Comparison of ENCODE assay signal across 8 cellular contexts in the genomic region with DNA sequence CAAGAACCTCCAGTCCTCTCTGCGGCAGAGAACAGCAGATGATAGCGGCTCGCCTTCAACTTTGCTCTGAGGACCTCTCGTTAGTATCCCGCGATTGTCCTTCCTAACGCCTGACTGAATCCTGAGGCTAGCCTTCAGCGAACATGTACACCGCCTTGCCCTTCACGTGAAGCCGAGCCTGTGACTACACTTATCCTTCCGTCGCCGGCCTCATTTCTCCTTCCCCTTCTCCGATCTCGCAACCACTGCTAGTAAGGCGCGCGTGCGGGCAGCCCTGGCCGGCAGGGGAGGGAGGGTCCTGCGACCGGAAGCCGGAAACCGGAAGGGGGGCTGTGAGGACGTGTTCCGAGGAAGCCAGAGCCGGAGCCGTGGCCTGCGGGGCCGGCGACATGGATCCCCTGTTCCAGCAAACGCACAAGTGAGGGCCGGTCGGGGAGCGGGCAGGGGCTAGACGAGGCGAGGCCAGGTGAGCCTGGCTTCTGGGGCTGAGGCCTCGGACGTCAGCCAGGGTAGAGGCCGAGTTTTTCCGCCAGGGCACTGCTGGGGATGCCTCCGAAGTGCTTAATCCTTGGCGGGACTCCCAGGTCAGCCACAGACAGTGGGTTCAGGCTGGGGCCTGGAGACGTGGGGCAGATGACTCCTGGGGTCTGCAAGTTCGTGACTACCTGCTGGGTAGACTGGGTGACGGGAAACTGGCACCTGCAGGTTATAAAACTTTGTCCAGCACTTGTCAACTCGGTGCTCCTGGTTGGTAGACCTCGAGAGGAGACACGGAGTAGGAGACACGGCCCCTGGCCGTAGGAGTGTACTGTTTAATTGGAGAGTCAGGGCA. TPM values are rescaled to one million over a fixed set of nuclear protein-coding genes. Genes with fewer than 3 reads are reported as not detected.
DNase-seq lines count a peak whose midpoint lies in the region; ATAC-seq and TF ChIP-seq lines count a peak whose summit lies in the region.

Gene GOSR2 (plus strand): TSS at position 357 of the 832 bp plus-strand sequence. CDS start 33 bp downstream, at position 390.

- DNase-seq in NCI-H1694 treated with DMSO at 0.1 percent for 48 hours (lab: John Stamatoyannopoulos, UW) (peak; percentile 96), T-helper 2 cell (peak; percentile 58 to 93 (median 82)), right atrium auricular region (ENCODE audit: low spot score) (peak; percentile 83), putamen (ENCODE audit: low spot score) (peak; percentile 89), uterus (peak; percentile 82 to 92)

- peak; percentile 13 to 83 for TF ChIP-seq POLR2A in uterus (IDR thresholded peaks at IDR 0.05)

- H3K27ac ChIP-seq in angular gyrus (ENCODE audit: low read depth, low read length) (peak within 1 kb of the TSS; percentile 100), right atrium auricular region (peak within 1 kb of the TSS; percentile 91 to 94), uterus (peak within 1 kb of the TSS; percentile 88 to 97)

- no peaks in the 10 kb centered on the region for H3K9me3 ChIP-seq in right atrium auricular region
- H3K9me3 ChIP-seq in uterus, result no peaks in the 10 kb centered on the region

- no peaks in the 10 kb centered on the region for H3K36me3 ChIP-seq in right atrium auricular region
- H3K36me3 ChIP-seq in uterus, result no peaks in the 10 kb centered on the region

- H3K4me1 ChIP-seq in right atrium auricular region, result peaks cover 0 to 48% of the 10 kb centered on the region in 2 donors
- peaks cover 3 to 11% of the 10 kb centered on the region in 2 donors for H3K4me1 ChIP-seq in uterus

- TF ChIP-seq CTCF in right atrium auricular region (IDR thresholded peaks at IDR 0.05), result no peak
- TF ChIP-seq CTCF in uterus (IDR thresholded peaks at IDR 0.05), result peak in 2 of 4 experiments; percentile 34 to 40

- ATAC-seq in GM18498 (IDR thresholded peaks at IDR 0.05; ENCODE audit: unreplicated experiment), result peak; percentile 88
- ATAC-seq in HG02885 (IDR thresholded peaks at IDR 0.05; ENCODE audit: poor library complexity, unreplicated experiment), result peak; percentile 92

- H3K4me3 ChIP-seq in right atrium auricular region (peak within 1 kb of the TSS; percentile 95 to 96), uterus (peak within 1 kb of the TSS; percentile 83 to 91)

- intact Hi-C loops in uterus (cut with DNase I; ENCODE audit: low total_unique reads), result no loop called here

- H3K27me3 ChIP-seq in right atrium auricular region (no peaks in the 10 kb centered on the region), uterus (no peaks in the 10 kb centered on the region)

RNA-seq across cellular contexts. Expression of gene GOSR2, which starts in this region (rescaled TPM):
- 10 to 100 TPM; 35.9 to 38.6 TPM for total RNA-seq in right atrium auricular region
- 10 to 100 TPM; 66.9 to 90.5 (median 77.2) TPM for total RNA-seq in uterus

Comparison
In these comparisons a context has a peak if more than half of its experiments do, and no peak if none do; other contexts are left out.
1. Peak in every context shown above with its lines: DNase-seq, ATAC-seq, H3K4me3 ChIP-seq and H3K27ac ChIP-seq.